In genomic region chr1:221141059-221141458, GRCh38 we compare ENCODE assay signal across 22 cellular contexts.
A peak's percentile ranks its signal among the peaks of the same experiment; 100 is the strongest.
DNase-seq lines count a peak whose midpoint lies in the region; ATAC-seq and TF ChIP-seq lines count a peak whose summit lies in the region.
"Had no signal": no experiment of that assay in that cellular context is flagged by ENCODE, and none has a peak within 500 bp of the region (broad histone marks: within the 10 kb centered on the region; RNA-seq: fewer than 3 reads in every experiment).

No MANE protein-coding gene starts in this region.

- H3K4me3 Mint-ChIP-seq in MCF 10A (ENCODE audit: unreplicated experiment) (no peak overlapping the region), progenitor cell of endocrine pancreas (ENCODE audit: low read depth) (no peak overlapping the region)
- no peak overlapping the region for H3K4me3 Mint-ChIP-seq in activated T-helper 17 cell treated with anti-CD3 and anti-CD28 coated beads, Interleukin-2, amount 50 U/mL, for 72 hours
- H3K4me3 Mint-ChIP-seq: CD14-positive monocyte; CD4-positive, alpha-beta T cell; GM23338; H9 had no signal

- H3K4me3 ChIP-seq in mammary epithelial cell (replicated peaks in 1 of 3; ENCODE audit: insufficient read depth in 1 of 3, low read depth in 2 of 3, low read length in 3 of 3): no peak overlapping the region
- H3K4me3 ChIP-seq in lower leg skin (ENCODE audit: low read depth, poor library complexity, severe bottlenecking): no peak overlapping the region
- H3K4me3 ChIP-seq: A549; BLaER1 treated with 17β-estradiol and CSF1 and Interleukin-3, amounts not matched to agents 10 nM and 100 nM; GM23338 had no signal

- TF ChIP-seq POLR2A in lower leg skin (IDR thresholded peaks at IDR 0.05): no peak

- intact Hi-C loops in mammary epithelial cell (cut with micrococcal nuclease) (no loop called here), MCF 10A (cut with micrococcal nuclease) (no loop called here), lower leg skin (cut with DNase I; ENCODE audit: low total_unique reads) (no loop called here)

- H4K20me1 ChIP-seq in mammary epithelial cell (ENCODE audit: insufficient read depth, low read length): no peaks in the 10 kb centered on the region
- H4K20me1 ChIP-seq: BLaER1 treated with 17β-estradiol and CSF1 and Interleukin-3, amounts not matched to agents 10 nM and 100 nM had no signal

- no peaks in the 10 kb centered on the region for H3K4me1 Mint-ChIP-seq in MCF 10A (ENCODE audit: insufficient read depth, unreplicated experiment)
- no peaks in the 10 kb centered on the region for H3K4me1 Mint-ChIP-seq in activated T-helper 17 cell treated with anti-CD3 and anti-CD28 coated beads, Interleukin-2, amount 50 U/mL, for 72 hours
- no peaks in the 10 kb centered on the region for H3K4me1 Mint-ChIP-seq in progenitor cell of endocrine pancreas (ENCODE audit: low read depth)
- H3K4me1 Mint-ChIP-seq: GM23338 had no signal

- ATAC-seq in activated T-helper 17 cell treated with anti-CD3 and anti-CD28 coated beads, Interleukin-2, amount 50 U/mL, for 72 hours (replicated peaks): peak; percentile 23
- ATAC-seq: A549, GM23338, HCT116 had no signal

- no peak overlapping the region for H3K27ac ChIP-seq in mammary epithelial cell (ENCODE audit: insufficient read depth, low read depth, low read length)
- H3K27ac ChIP-seq: A549; BLaER1 treated with 17β-estradiol and CSF1 and Interleukin-3, amounts not matched to agents 10 nM and 100 nM had no signal

- DNase-seq in mammary epithelial cell: peak; percentile 7
- no peak for DNase-seq in MCF 10A (ENCODE audit: unreplicated experiment)
- peak; percentile 39 for DNase-seq in kidney tubule cell (ENCODE audit: low spot score)
- DNase-seq in lower leg skin (ENCODE audit: low spot score in 2 of 2): no peak
- DNase-seq in superior temporal gyrus (ENCODE audit: extremely low spot score): no peak
- DNase-seq in progenitor cell of endocrine pancreas (ENCODE audit: low spot score, unreplicated experiment): no peak
- DNase-seq: 8988T; ACHN; AML-193; BE2C; Calu3; CD4-positive, alpha-beta T cell; COR-L47; DMS53; DMS79 treated with DMSO at 0.1 percent for 48 hours; H9 had no signal

- no peaks in the 10 kb centered on the region for H3K9me3 ChIP-seq in mammary epithelial cell (replicated peaks; ENCODE audit: insufficient read depth, low read length)
- H3K9me3 ChIP-seq: A549, BE2C had no signal

- H3K27me3 Mint-ChIP-seq in MCF 10A (ENCODE audit: insufficient read depth, unreplicated experiment): no peaks in the 10 kb centered on the region
- peaks cover 14% of the 10 kb centered on the region for H3K27me3 Mint-ChIP-seq in activated T-helper 17 cell treated with anti-CD3 and anti-CD28 coated beads, Interleukin-2, amount 50 U/mL, for 72 hours
- H3K27me3 Mint-ChIP-seq in progenitor cell of endocrine pancreas: no peaks in the 10 kb centered on the region
- H3K27me3 Mint-ChIP-seq: CD4-positive, alpha-beta T cell had no signal

- H3K27me3 ChIP-seq in mammary epithelial cell (ENCODE audit: insufficient read depth, low read length): peaks cover 3% of the 10 kb centered on the region
- H3K27me3 ChIP-seq: BE2C; BLaER1 treated with 17β-estradiol and CSF1 and Interleukin-3, amounts not matched to agents 10 nM and 100 nM had no signal

- CTCF ChIA-PET in mammary epithelial cell (lab: Charles Lee; ENCODE audit: low non-redundant PET): no interaction called here
- CTCF ChIA-PET in MCF 10A (lab: Yijun Ruan, JAX): interaction anchor here (1.2 kb wide), 1 partner anchor 111 kb away, joined by 3 read pairs; no protein-coding TSS in a partner anchor

- H3K9me3 Mint-ChIP-seq in MCF 10A (ENCODE audit: unreplicated experiment): peaks cover 8% of the 10 kb centered on the region
- H3K9me3 Mint-ChIP-seq in activated T-helper 17 cell treated with anti-CD3 and anti-CD28 coated beads, Interleukin-2, amount 50 U/mL, for 72 hours: peaks cover 5% of the 10 kb centered on the region
- peaks cover under 1% of the 10 kb centered on the region for H3K9me3 Mint-ChIP-seq in progenitor cell of endocrine pancreas (ENCODE audit: low read depth)
- H3K9me3 Mint-ChIP-seq: CD4-positive, alpha-beta T cell; GM23338 had no signal

- H3K79me2 ChIP-seq in mammary epithelial cell (ENCODE audit: insufficient read depth, low read length): no peaks in the 10 kb centered on the region

- no peak for TF ChIP-seq CTCF in mammary epithelial cell (conservative IDR thresholded peaks at IDR 0.05 in 1 of 2, IDR thresholded peaks at IDR 0.05 in 1 of 2; ENCODE audit: extremely low read depth in 1 of 2, insufficient read depth in 1 of 2, low read depth in 1 of 2, low read length in 2 of 2)
- no peak for TF ChIP-seq CTCF in MCF 10A (IDR thresholded peaks at IDR 0.05; ENCODE audit: unreplicated experiment)
- TF ChIP-seq CTCF in lower leg skin (IDR thresholded peaks at IDR 0.05): no peak
- no peak for TF ChIP-seq CTCF in progenitor cell of endocrine pancreas (IDR thresholded peaks at IDR 0.05; ENCODE audit: unreplicated experiment)

- H3K36me3 ChIP-seq in mammary epithelial cell (ENCODE audit: insufficient read depth, low read length): no peaks in the 10 kb centered on the region
- H3K36me3 ChIP-seq: BE2C; BLaER1 treated with 17β-estradiol and CSF1 and Interleukin-3, amounts not matched to agents 10 nM and 100 nM had no signal

- BruUV-seq in mammary epithelial cell (replicated peaks; lab: Mats Ljungman, UMichigan) (no TSS peak), MCF 10A (replicated peaks; lab: Mats Ljungman, UMichigan) (no TSS peak)

- in situ Hi-C loops in mammary epithelial cell (cut with MboI; ENCODE audit: low sequenced_read_pairs in 2 of 2): no loop called here

- H2AFZ ChIP-seq in mammary epithelial cell (ENCODE audit: low read depth, low read length): no peak overlapping the region
- H2AFZ ChIP-seq: GM23338 had no signal

- H3K27ac Mint-ChIP-seq in MCF 10A (ENCODE audit: low read depth, unreplicated experiment) (no peak overlapping the region), progenitor cell of endocrine pancreas (no peak overlapping the region)
- no peak overlapping the region for H3K27ac Mint-ChIP-seq in activated T-helper 17 cell treated with anti-CD3 and anti-CD28 coated beads, Interleukin-2, amount 50 U/mL, for 72 hours
- H3K27ac Mint-ChIP-seq: CD14-positive monocyte; CD4-positive, alpha-beta T cell; GM23338; H9 had no signal

- H3K36me3 Mint-ChIP-seq in MCF 10A (ENCODE audit: insufficient read depth, unreplicated experiment) (no peaks in the 10 kb centered on the region), progenitor cell of endocrine pancreas (ENCODE audit: insufficient read depth) (no peaks in the 10 kb centered on the region)
- H3K36me3 Mint-ChIP-seq in activated T-helper 17 cell treated with anti-CD3 and anti-CD28 coated beads, Interleukin-2, amount 50 U/mL, for 72 hours (ENCODE audit: low read depth): no peaks in the 10 kb centered on the region
- H3K36me3 Mint-ChIP-seq: CD14-positive monocyte had no signal

- POLR2A ChIA-PET in MCF 10A (lab: Yijun Ruan, JAX): interaction anchor here (1.0 kb wide), 1 partner anchor 15 kb away, joined by 3 read pairs; no protein-coding TSS in a partner anchor

- dilution Hi-C loops in mammary epithelial cell (cut with HindIII; ENCODE audit: low sequenced_read_pairs): no loop called here

- H3K4me1 ChIP-seq in mammary epithelial cell (ENCODE audit: insufficient read depth, low read length): no peaks in the 10 kb centered on the region
- H3K4me1 ChIP-seq: A549, BE2C had no signal

- 100% methylated on average over 2 of the region's 2 CpGs for WGBS in mammary epithelial cell (ENCODE audit: low coverage, missing lambda C conversion rate)
- WGBS in lower leg skin, 2 donors: 90 to 93% methylated on average over 2 of the region's 2 CpGs

- H3K4me2 ChIP-seq in mammary epithelial cell (ENCODE audit: insufficient read depth, low read depth, low read length): no peak overlapping the region
- H3K4me2 ChIP-seq: A549; BLaER1 treated with 17β-estradiol and CSF1 and Interleukin-3, amounts not matched to agents 10 nM and 100 nM; GM23338 had no signal

- no peak overlapping the region for H3K9ac ChIP-seq in mammary epithelial cell (ENCODE audit: insufficient read depth, low read length)
- H3K9ac ChIP-seq: BLaER1 treated with 17β-estradiol and CSF1 and Interleukin-3, amounts not matched to agents 10 nM and 100 nM had no signal

Comparison
In these comparisons a context has a peak if more than half of its experiments do, and no peak if none do; other contexts are left out.
1. DNase-seq: peak in mammary epithelial cell (single experiment) and kidney tubule cell (single experiment); none in MCF 10A (single experiment), lower leg skin (0 of 2), superior temporal gyrus (single experiment) and progenitor cell of endocrine pancreas (single experiment).